In the genomic region with DNA sequence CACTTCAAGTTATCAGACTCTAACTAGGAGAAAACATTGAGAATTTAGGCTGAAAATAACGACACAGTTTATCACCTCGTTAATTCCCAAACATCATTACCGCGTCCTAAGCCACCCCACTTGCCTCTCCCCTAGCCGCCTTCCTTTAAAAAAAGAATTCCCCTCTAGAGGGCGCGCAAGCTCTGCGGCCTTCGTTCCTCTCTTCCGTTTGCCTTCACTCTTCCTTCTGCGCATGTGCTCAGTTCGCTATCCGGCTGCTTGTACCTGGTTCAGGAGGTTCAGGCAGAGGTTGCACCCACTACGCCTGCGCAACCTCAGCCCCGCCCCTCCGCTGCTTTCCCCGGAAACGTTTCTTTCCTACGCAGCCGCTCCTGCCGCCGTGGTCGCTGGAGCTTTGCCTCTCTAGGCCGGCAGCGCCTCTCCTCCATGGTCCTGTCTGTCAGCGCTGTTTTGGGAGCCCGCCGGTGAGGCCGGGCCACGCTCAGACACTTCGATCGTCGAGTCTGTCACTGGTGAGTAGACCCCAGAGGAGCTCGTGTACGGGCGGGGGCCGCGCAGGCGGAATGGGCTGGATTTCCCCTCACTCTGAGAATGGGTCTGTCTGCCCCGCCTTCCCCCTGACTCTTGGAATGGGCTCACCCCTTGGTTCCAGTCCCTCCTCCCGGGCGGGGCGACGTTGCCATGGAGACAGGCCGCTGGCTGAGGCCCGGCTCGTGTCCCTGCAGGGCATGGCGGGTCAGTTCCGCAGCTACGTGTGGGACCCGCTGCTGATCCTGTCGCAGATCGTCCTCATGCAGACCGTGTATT, we compare ENCODE assay signal across 8 cellular contexts. TPM values are rescaled to one million over a fixed set of nuclear protein-coding genes. Genes with fewer than 3 reads are reported as not detected.
DNase-seq lines count a peak whose midpoint lies in the region; ATAC-seq, FAIRE-seq and TF ChIP-seq lines count a peak whose summit lies in the region.

Gene SYS1, plus strand, starts transcription at position 353 of the 807 bp plus-strand sequence. Its CDS starts 376 bp downstream, at position 729.

- CTCF ChIA-PET in Calu3 (lab: Charles Lee) = interaction anchor here (0.5 to 5.1 kb wide), 25 partner anchors 8 to 1177 kb away, joined by 3 to 57 read pairs (median 4); partner anchors contain the start of genes PIGT and SDC4
- CTCF ChIA-PET in H1 (lab: Charles Lee; ENCODE audit: partially characterized antibody) = interaction anchor here (0.6 to 6.8 kb wide), 34 partner anchors 12 to 424 kb away, joined by 3 to 85 read pairs (median 4); partner anchors contain the start of genes DBNDD2, PIGT, SDC4 and TP53TG5

- POLR2A ChIA-PET in H1 (lab: Charles Lee; ENCODE audit: partially characterized antibody) = interaction anchor here (0.6 to 13.2 kb wide), 15 partner anchors 10 to 114 kb away, joined by 3 to 113 read pairs (median 3); partner anchors contain the start of gene SDC4

- H3K36me3 Mint-ChIP-seq in Calu3 (ENCODE audit: insufficient read depth, unreplicated experiment) (peaks cover 70% of the 10 kb centered on the region), memory B cell (peaks cover 9% of the 10 kb centered on the region)

- intact Hi-C loops in Calu3 (cut with micrococcal nuclease; ENCODE audit: unreplicated experiment) = loop anchor here (2.0 kb wide), 1 partner anchor 54 kb away; the partner anchor contains the start of gene PIGT

- H3K79me2 ChIP-seq in H1 (ENCODE audit: control insufficient read depth in 1 of 2, insufficient read depth in 2 of 2, low read length in 2 of 2) = peaks cover 0 to 13% of the 10 kb centered on the region in 2 experiments; a peak in 2 of 4 replicates

- H3K23ac ChIP-seq in H1 (ENCODE audit: insufficient read length) = no peak within 1 kb of the TSS

- BruUV-seq in Calu3 (replicated peaks; lab: Mats Ljungman, UMichigan) = no TSS peak

- H3K23me2 ChIP-seq in H1 (ENCODE audit: low read depth, low read length) = peaks cover 7% of the 10 kb centered on the region

- peak within 1 kb of the TSS; percentile 90 for H4K5ac ChIP-seq in H1 (ENCODE audit: insufficient read length, low read depth, low read length)

- peaks cover 6% of the 10 kb centered on the region; the same call in 1 of the 2 replicates for H3K79me1 ChIP-seq in H1 (ENCODE audit: low read depth, low read length)

- peaks cover 59% of the 10 kb centered on the region for H3K4me1 Mint-ChIP-seq in Calu3 (ENCODE audit: low read depth, unreplicated experiment)
- H3K4me1 Mint-ChIP-seq in memory B cell = peaks cover 32% of the 10 kb centered on the region

- TF ChIP-seq CTCF in Calu3 (IDR thresholded peaks at IDR 0.05; ENCODE audit: unreplicated experiment) (peak; percentile 94), H1 (IDR thresholded peaks at IDR 0.05; ENCODE audit: control extremely low read depth in 1 of 3, insufficient read depth in 1 of 3, low read depth in 1 of 3, low read length in 3 of 3) (peak; percentile 70 to 91 (median 83))

- H2BK20ac ChIP-seq in H1 (ENCODE audit: low read length) = no peak within 1 kb of the TSS

- H3K36me3 ChIP-seq in H1 (ENCODE audit: control insufficient read depth in 2 of 4, insufficient read depth in 4 of 4, low read length in 3 of 4) = peaks cover 3 to 9% (median 6%) of the 10 kb centered on the region in 4 experiments; a peak in 6 of 8 replicates

- peak; percentile 32 for FAIRE-seq in H1 (lab: Jason Lieb, UNC)

- H2BK120ac ChIP-seq in H1 (replicated peaks; ENCODE audit: low read depth, low read length) = no peak within 1 kb of the TSS

- WGBS in H1 (ENCODE audit: extremely low coverage in 1 of 2, insufficient coverage in 1 of 2, insufficient read length in 1 of 2, insufficient replicate concordance in 2 of 2, low coverage in 1 of 2, low lambda C conversion rate in 2 of 2, missing lambda C conversion rate in 1 of 2), 2 experiments = 3% methylated on average over 55 of the region's 55 CpGs; no CpG with 5 or more reads in 1 of the 2 experiments

- H3K27me3 Mint-ChIP-seq in Calu3 (ENCODE audit: unreplicated experiment) = no peaks in the 10 kb centered on the region
- H3K27me3 Mint-ChIP-seq in memory B cell = no peaks in the 10 kb centered on the region

- peak in 1 of 2 experiments; percentile 52; a peak in 1 of 3 replicates for TF ChIP-seq EP300 in H1 (IDR thresholded peaks at IDR 0.05; ENCODE audit: borderline replicate concordance in 1 of 2, low read depth in 2 of 2, low read length in 2 of 2)

- peak within 1 kb of the TSS in 3 of 4 experiments; percentile 51 to 87 (median 77); a peak in 5 of 7 replicates for H3K9ac ChIP-seq in H1 (replicated peaks in 1 of 4; ENCODE audit: extremely low read depth in 1 of 4, low read depth in 3 of 4, low read length in 3 of 4)

- peak within 1 kb of the TSS; percentile 94 for H4K8ac ChIP-seq in H1 (ENCODE audit: extremely low read depth, insufficient read depth, low read length)

- H3K9me3 Mint-ChIP-seq in Calu3 (ENCODE audit: low read depth, unreplicated experiment) (no peaks in the 10 kb centered on the region), memory B cell (no peaks in the 10 kb centered on the region)

- peak within 1 kb of the TSS; percentile 92 for H4K91ac ChIP-seq in H1 (replicated peaks; ENCODE audit: insufficient read length, low read length)

- peak within 1 kb of the TSS; percentile 91 for H3K4me3 Mint-ChIP-seq in Calu3 (ENCODE audit: low read depth, unreplicated experiment)
- peak within 1 kb of the TSS; percentile 97 for H3K4me3 Mint-ChIP-seq in memory B cell

- no peak within 1 kb of the TSS for H2BK15ac ChIP-seq in H1 (ENCODE audit: low read length)

- H3K27ac ChIP-seq in H1 (ENCODE audit: low read depth, low read length) = peak within 1 kb of the TSS; percentile 72

- peak within 1 kb of the TSS; percentile 54 to 98 (median 80) for H3K4me3 ChIP-seq in H1 (ENCODE audit: extremely low read depth in 1 of 4, insufficient read depth in 2 of 4, low read depth in 3 of 4, low read length in 4 of 4)

- H3K27ac Mint-ChIP-seq in Calu3 (ENCODE audit: unreplicated experiment) = peak within 1 kb of the TSS; percentile 92
- peak within 1 kb of the TSS; percentile 95 for H3K27ac Mint-ChIP-seq in memory B cell

- H3K27me3 ChIP-seq in H1 (replicated peaks in 1 of 4; ENCODE audit: control insufficient read depth in 3 of 4, extremely low read depth in 1 of 4, insufficient read depth in 3 of 4, low read length in 3 of 4) = no peaks in the 10 kb centered on the region

- peak; percentile 82 to 83 for TF ChIP-seq RAD21 in H1 (IDR thresholded peaks at IDR 0.05 in 1 of 2, conservative IDR thresholded peaks at IDR 0.05 in 1 of 2; ENCODE audit: low read depth in 2 of 2, low read length in 2 of 2)

- H3K14ac ChIP-seq in H1 (ENCODE audit: insufficient read length) = no peak within 1 kb of the TSS

- no peak within 1 kb of the TSS; the same call in 1 of the 2 replicates for H2BK12ac ChIP-seq in H1 (ENCODE audit: low read depth, low read length)

- peak within 1 kb of the TSS; percentile 89 for H2BK5ac ChIP-seq in H1 (ENCODE audit: low read depth, low read length)

- peak within 1 kb of the TSS; percentile 63 to 78 for H3K4me2 ChIP-seq in H1 (ENCODE audit: insufficient read depth in 1 of 2, low read depth in 2 of 2, low read length in 2 of 2)

- no peak within 1 kb of the TSS for H2AK5ac ChIP-seq in H1 (ENCODE audit: low read depth, low read length)

- H3K4me1 ChIP-seq in H1 (replicated peaks in 1 of 4; ENCODE audit: control insufficient read depth in 3 of 4, insufficient read depth in 4 of 4, low read length in 3 of 4) = peaks cover 3 to 12% (median 6%) of the 10 kb centered on the region in 4 experiments; a peak in 6 of 7 replicates

- H4K20me1 ChIP-seq in H1 (replicated peaks in 1 of 2; ENCODE audit: control insufficient read depth in 1 of 2, insufficient read depth in 2 of 2, low read length in 2 of 2) = peaks cover 0 to 8% of the 10 kb centered on the region in 2 experiments

- H3K9me3 ChIP-seq in H1 (ENCODE audit: insufficient read depth in 2 of 2, low read depth in 1 of 2, low read length in 1 of 2) = no peaks in the 10 kb centered on the region

- peak; percentile 85 for ATAC-seq in GM21381 (IDR thresholded peaks at IDR 0.05; ENCODE audit: unreplicated experiment)
- ATAC-seq in memory B cell (ENCODE audit: low read depth) = peak; percentile 86

- DNase-seq in Calu3 (peak; percentile 100), HUDEP-2 (lab: John Stamatoyannopoulos, UW; ENCODE audit: unreplicated experiment in 76 of 76) (peak; percentile 45 to 100 (median 97)), NOMO-1 treated with dmso at 0.1 percent for 144 hours (lab: John Stamatoyannopoulos, UW; ENCODE audit: unreplicated experiment) (peak; percentile 99), H1 (ENCODE audit: low read depth in 1 of 2, low spot score in 2 of 2) (peak; percentile 97 to 99), memory B cell (ENCODE audit: low spot score in 2 of 2) (peak; percentile 94 to 98)
- peak; percentile 92 to 98 (median 94) for DNase-seq in activated CD8-positive, alpha-beta memory T cell treated with anti-CD3 and anti-CD28 coated beads for 48 hours (ENCODE audit: low read depth in 2 of 3, low spot score in 2 of 3)
- DNase-seq in stimulated activated CD8-positive, alpha-beta memory T cell treated with anti-CD3 and anti-CD28 coated beads, Interleukin-12 subunit alpha, Interleukin-12 subunit beta, amount 100 ng/mL, for 24 hours (ENCODE audit: extremely low read depth) = peak; percentile 96

- H3K18ac ChIP-seq in H1 (ENCODE audit: extremely low read depth, low read length) = peak within 1 kb of the TSS; percentile 80

- TF ChIP-seq POLR2A in H1 (IDR thresholded peaks at IDR 0.05; ENCODE audit: control extremely low read depth in 1 of 2, low read depth in 2 of 2, low read length in 2 of 2) = peak in 1 of 2 experiments; percentile 81; a peak in 2 of 3 replicates

- H3K4ac ChIP-seq in H1 (replicated peaks; ENCODE audit: insufficient read length, low read depth, low read length) = peak within 1 kb of the TSS; percentile 65

- peak within 1 kb of the TSS; percentile 66 for H3K56ac ChIP-seq in H1 (replicated peaks; ENCODE audit: insufficient read length, low read depth, low read length)

- H2AFZ ChIP-seq in H1 (ENCODE audit: low read length) = peak within 1 kb of the TSS; percentile 98

TF ChIP-seq in H1, 55 proteins besides CTCF, POLR2A, EP300 and RAD21 (continues in another document):
- TF ChIP-seq EZH2 (IDR thresholded peaks at IDR 0.05; ENCODE audit: low read depth, low read length, severe bottlenecking) = no peak
- no peak for TF ChIP-seq CEBPB (IDR thresholded peaks at IDR 0.05; ENCODE audit: low read depth, low read length)
- TF ChIP-seq RBBP5 (IDR thresholded peaks at IDR 0.05; ENCODE audit: borderline replicate concordance, low read depth, low read length) = peak; percentile 74; the same call in 1 of the 2 replicates
- TF ChIP-seq NRF1 (IDR thresholded peaks at IDR 0.05; ENCODE audit: low read depth, low read length) = peak; percentile 99

RNA-seq across cellular contexts. Expression of gene SYS1, which starts in this region (rescaled TPM):
- 42.1 and 45.5 TPM in 2 replicates for total RNA-seq in Calu3 (2022)
- 18.2 and 19.6 TPM in 2 replicates for total RNA-seq in H1 (2021; fragmentation: NEBNext Ultra II Directional; extraction: Animal tissue kit (Norgen Biotek cat#: 25700))
- 50.8 and 57.4 TPM in 2 replicates for polyA plus RNA-seq in H1 (2011; rRNA removed)
- 29.3 TPM for polyA plus RNA-seq in H1 (2011; cell fraction: cytosol; rRNA removed)
- 32.0 TPM for polyA plus RNA-seq in H1 (2011; cell fraction: nucleus; rRNA removed)
- 15.1 to 17.8 TPM (median 16.5 TPM) in 4 replicates for polyA plus RNA-seq in H1 (2012, experiment 1 of 2)
- 23.0 TPM for polyA plus RNA-seq in H1 (2012, experiment 2 of 2)
- polyA plus RNA-seq in H1 (2013, experiment 1 of 2) = 15.6 TPM
- 18.9 TPM for polyA plus RNA-seq in H1 (2013, experiment 2 of 2)
- 44.9 and 51.1 TPM in 2 replicates for polyA minus RNA-seq in H1 (2011; rRNA and poly(A)+ RNA removed)
- polyA minus RNA-seq in H1 (2011; cell fraction: cytosol; rRNA and poly(A)+ RNA removed) = 15.0 TPM
- polyA minus RNA-seq in H1 (2011; cell fraction: nucleus; rRNA and poly(A)+ RNA removed) = 21.8 TPM

Comparison
In these comparisons a context has a peak if more than half of its experiments do, and no peak if none do; other contexts are left out.
1. Peak in every context shown above with its lines: DNase-seq, ATAC-seq, H3K4me3 ChIP-seq and H3K27ac ChIP-seq.